Comparison of ENCODE assay signal across 28 cellular contexts in the genomic region with DNA sequence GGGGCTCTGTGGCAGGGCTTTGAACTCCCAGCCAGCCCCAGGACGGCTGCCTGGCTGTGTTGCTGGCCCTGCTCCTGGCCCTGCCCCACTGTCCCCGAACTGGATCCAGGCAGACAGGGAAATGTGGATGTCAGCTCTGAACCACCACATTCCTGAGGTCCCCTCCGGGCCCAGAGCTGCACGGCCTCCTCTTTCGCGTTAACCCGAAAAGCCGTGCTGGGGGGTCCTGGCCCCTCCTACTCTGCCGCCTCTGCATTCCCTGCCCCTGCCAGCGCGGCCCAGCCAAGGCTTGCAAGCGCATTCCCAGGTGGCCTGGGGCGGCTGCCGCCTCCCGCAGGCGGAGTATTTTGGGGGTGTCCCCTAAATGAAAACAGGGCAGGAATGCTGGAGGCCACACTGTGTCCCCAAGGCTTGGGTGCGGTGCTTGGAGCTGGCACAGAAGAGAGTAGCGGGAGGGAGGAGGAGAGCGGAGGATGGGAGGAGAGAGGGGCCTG. TPM values are rescaled to one million over a fixed set of nuclear protein-coding genes. Genes with fewer than 3 reads are reported as not detected.
DNase-seq lines count a peak whose midpoint lies in the region; ATAC-seq and TF ChIP-seq lines count a peak whose summit lies in the region.
"Had no signal": no experiment of that assay in that cellular context is flagged by ENCODE, and none has a peak within 500 bp of the region (broad histone marks: within the 10 kb centered on the region; RNA-seq: fewer than 3 reads in every experiment).

No MANE protein-coding gene starts in this region.

- no peaks in the 10 kb centered on the region for H3K36me3 Mint-ChIP-seq in H9 (ENCODE audit: insufficient read depth in 1 of 3, low read depth in 3 of 3)
- H3K36me3 Mint-ChIP-seq: WTC11 had no signal

- H3K56ac ChIP-seq in H9 (ENCODE audit: insufficient read length, low read depth, low read length) = no peak overlapping the region

- no peak overlapping the region; a peak in 2 of 7 replicates for H3K27ac Mint-ChIP-seq in H9
- H3K27ac Mint-ChIP-seq: WTC11 had no signal

- H4K91ac ChIP-seq in H9 (ENCODE audit: insufficient read length, low read depth, low read length) = no peak overlapping the region

- no peak for TF ChIP-seq CTCF in H9 (conservative IDR thresholded peaks at IDR 0.05)
- no peak for TF ChIP-seq CTCF in lower lobe of right lung (IDR thresholded peaks at IDR 0.05)
- TF ChIP-seq CTCF in spleen (IDR thresholded peaks at IDR 0.05 in 8 of 11, conservative IDR thresholded peaks at IDR 0.05 in 3 of 11) = no peak

- H4K20me1 ChIP-seq in H9 (ENCODE audit: control insufficient read depth, insufficient read depth, insufficient read length) = no peaks in the 10 kb centered on the region

- no peaks in the 10 kb centered on the region; the same call in 1 of the 2 replicates for H3K4me1 ChIP-seq in H9 (ENCODE audit: insufficient read depth, low read length)
- H3K4me1 ChIP-seq in lower lobe of right lung = no peaks in the 10 kb centered on the region
- no peaks in the 10 kb centered on the region for H3K4me1 ChIP-seq in spleen
- no peaks in the 10 kb centered on the region for H3K4me1 ChIP-seq in HAP-1

- H3K79me2 ChIP-seq in H9 (ENCODE audit: insufficient read depth, low read length) = no peaks in the 10 kb centered on the region

- H2BK5ac ChIP-seq in H9 (ENCODE audit: insufficient read length, low read length) = no peak overlapping the region

- no peaks in the 10 kb centered on the region for H3K36me3 ChIP-seq in lower lobe of right lung
- no peaks in the 10 kb centered on the region for H3K36me3 ChIP-seq in spleen
- no peaks in the 10 kb centered on the region for H3K36me3 ChIP-seq in HAP-1 (replicated peaks)

- no peak overlapping the region for H3K18ac ChIP-seq in H9 (ENCODE audit: insufficient read length, low read depth, low read length)

- H2BK120ac ChIP-seq in H9 (ENCODE audit: low read depth, low read length, poor library complexity, severe bottlenecking) = no peak overlapping the region

- H4K8ac ChIP-seq in H9 (replicated peaks; ENCODE audit: insufficient read length, low read depth, low read length) = no peak overlapping the region

- H3K4me2 ChIP-seq in H9 (ENCODE audit: insufficient read depth, insufficient read length, low read length) = no peak overlapping the region

- H2AK5ac ChIP-seq in H9 (ENCODE audit: insufficient read length, low read length) = no peak overlapping the region

- H3T11ph ChIP-seq in H9 (ENCODE audit: low read length) = no peak overlapping the region

- H3K9me3 ChIP-seq in H9 (ENCODE audit: control insufficient read depth, low read depth, low read length) (no peaks in the 10 kb centered on the region), lower lobe of right lung (no peaks in the 10 kb centered on the region), spleen (peaks cover 0 to 5% (median 0%) of the 10 kb centered on the region in 8 donors), HAP-1 (no peaks in the 10 kb centered on the region)
- H3K9me3 ChIP-seq: Caco-2 had no signal

- no peak for TF ChIP-seq POLR2A in spleen (IDR thresholded peaks at IDR 0.05)

- no CpG with 5 or more reads among the region's 19 CpGs for WGBS in H9 (ENCODE audit: extremely low coverage, insufficient read length, low lambda C conversion rate)
- 81 to 89% (median 84%) methylated on average over 18 to 19 of the region's 19 CpGs for WGBS in spleen, 5 donors

- H3K4me3 ChIP-seq in lower lobe of right lung = no peak overlapping the region
- no peak overlapping the region for H3K4me3 ChIP-seq in spleen
- H3K4me3 ChIP-seq in HAP-1 = no peak overlapping the region

- intact Hi-C loops in lower lobe of right lung (cut with DNase I) (no loop called here), spleen (cut with DNase I; ENCODE audit: low total_unique reads) (no loop called here)

- H3K4me3 Mint-ChIP-seq in H9 = no peak overlapping the region
- H3K4me3 Mint-ChIP-seq: activated T-cell treated with anti-CD3 and anti-CD28 coated beads, Interleukin-2, amount 50 U/mL, for 4 hours; WTC11 had no signal

- no peaks in the 10 kb centered on the region for H3K27me3 ChIP-seq in H9 (ENCODE audit: insufficient read depth, low read length)
- H3K27me3 ChIP-seq in lower lobe of right lung (ENCODE audit: low read depth) = no peaks in the 10 kb centered on the region
- no peaks in the 10 kb centered on the region for H3K27me3 ChIP-seq in spleen (replicated peaks in 1 of 7)
- H3K27me3 ChIP-seq in HAP-1 (ENCODE audit: low read depth) = no peaks in the 10 kb centered on the region

- H3K4ac ChIP-seq in H9 (ENCODE audit: low read depth, low read length) = no peak overlapping the region

- peaks cover 8% of the 10 kb centered on the region for H3K27me3 Mint-ChIP-seq in H9 (ENCODE audit: low read depth)

- H3K9ac ChIP-seq in H9 (ENCODE audit: extremely low read depth, insufficient read length, low read length) = no peak overlapping the region

- no peaks in the 10 kb centered on the region for H3K9me3 Mint-ChIP-seq in H9
- H3K9me3 Mint-ChIP-seq: activated T-cell treated with anti-CD3 and anti-CD28 coated beads, Interleukin-2, amount 50 U/mL, for 4 hours; WTC11 had no signal

- H3K4me1 Mint-ChIP-seq in H9 = peaks cover 22 to 23% of the 10 kb centered on the region in 2 experiments

- no peak overlapping the region for H4K5ac ChIP-seq in H9 (ENCODE audit: insufficient read length, low read depth, low read length)

- H2AFZ ChIP-seq in H9 (ENCODE audit: low read length) = no peak overlapping the region

- H2BK20ac ChIP-seq in H9 (ENCODE audit: low read depth, low read length, poor library complexity, severe bottlenecking) = no peak overlapping the region

- H3K27ac ChIP-seq in H9 (ENCODE audit: insufficient read length, low read depth, low read length) (no peak overlapping the region), lower lobe of right lung (no peak overlapping the region), spleen (no peak overlapping the region)

- no peaks in the 10 kb centered on the region for H3K23me2 ChIP-seq in H9 (ENCODE audit: insufficient read length, low read depth, low read length, poor library complexity, severe bottlenecking)

- H2BK15ac ChIP-seq in H9 (ENCODE audit: low read depth, low read length) = no peak overlapping the region

- DNase-seq in H9 (no peak), fibroblast of peridontal ligament (ENCODE audit: extremely low read depth) (peak; percentile 17), lower lobe of right lung (peak; percentile 38), spleen (peak; percentile 59), COR-L47 (lab: John Stamatoyannopoulos, UW) (no peak), NCI-H2081 treated with DMSO at 0.1 percent for 48 hours (lab: John Stamatoyannopoulos, UW) (no peak), NCI-H1105 treated with DMSO at 0.1 percent for 48 hours (lab: John Stamatoyannopoulos, UW) (no peak), HAP-1 (ENCODE audit: low spot score in 2 of 2) (no peak)
- DNase-seq: ACHN; activated CD4-positive, alpha-beta T cell treated with anti-CD3 and anti-CD28 coated beads, Interleukin-2, amount 50 U/mL, for 1 hour; activated gamma-delta T cell treated with Interleukin-2 at 50 U/mL for 16 hours; activated T-cell treated with anti-CD3 and anti-CD28 coated beads, Interleukin-2, amount 50 U/mL, for 4 hours; C1 segment of cervical spinal cord; Caco-2; cerebellar nuclear complex; DMS79; GDM1; KG1; MM.1S; NCI-H1436 treated with DMSO at 0.1 percent for 48 hours; NCI-H446 treated with DMSO at 0.1 percent for 48 hours had no signal

- H3K14ac ChIP-seq in H9 (ENCODE audit: insufficient read depth, low read length) = peak overlapping the region; percentile 38; the same call in 1 of the 2 replicates

- no peak overlapping the region for H3K23ac ChIP-seq in H9 (ENCODE audit: insufficient read length, low read depth, low read length)

- no peaks in the 10 kb centered on the region for H3K79me1 ChIP-seq in H9 (ENCODE audit: insufficient read depth, low read depth, low read length, poor library complexity, severe bottlenecking)

- in situ Hi-C loops in HAP-1 (cut with MboI; ENCODE audit: low sequenced_read_pairs) = no loop called here

- ATAC-seq in lower lobe of right lung = no peak
- ATAC-seq: activated T-cell treated with anti-CD3 and anti-CD28 coated beads, Interleukin-2, amount 50 U/mL, for 4 hours; WTC11 had no signal

- no peak overlapping the region for H2BK12ac ChIP-seq in H9 (ENCODE audit: insufficient read length, low read depth, low read length)

RNA-seq across cellular contexts. Expression of a gene that starts 5.4 kb away (rescaled TPM):
- not detected in 2 replicates for total RNA-seq in H9 (2021)
- not detected for total RNA-seq in lower lobe of right lung
- not detected for total RNA-seq in spleen
- polyA plus RNA-seq in spleen = not detected
- total RNA-seq: activated T-cell treated with anti-CD3 and anti-CD28 coated beads, Interleukin-2, amount 50 U/mL, for 4 hours; Caco-2; endothelial cell of umbilical vein; kidney epithelial cell; myocyte; OCI-LY7; renal cortical epithelial cell; ureter; WTC11 had no signal
- polyA plus RNA-seq: endothelial cell of umbilical vein had no signal

Comparison
In these comparisons a context has a peak if more than half of its experiments do, and no peak if none do; other contexts are left out.
1. DNase-seq: peak in fibroblast of peridontal ligament (single experiment), lower lobe of right lung (single experiment) and spleen (single experiment); none in H9 (single experiment), COR-L47 (single experiment), NCI-H2081 treated with DMSO at 0.1 percent for 48 hours (single experiment), NCI-H1105 treated with DMSO at 0.1 percent for 48 hours (single experiment) and HAP-1 (0 of 2).